13 cellular contexts compared by ENCODE assay signal in genomic region chr19:48481846-48482639, GRCh38. TPM values are rescaled to one million over a fixed set of nuclear protein-coding genes. Genes with fewer than 3 reads are reported as not detected.
DNase-seq lines count a peak whose midpoint lies in the region; ATAC-seq and TF ChIP-seq lines count a peak whose summit lies in the region.
"Had no signal": no experiment of that assay in that cellular context is flagged by ENCODE, and none has a peak within 500 bp of the region (broad histone marks: within the 10 kb centered on the region; RNA-seq: fewer than 3 reads in every experiment).

No MANE protein-coding gene starts in this region.

- no peaks in the 10 kb centered on the region for H3K79me2 ChIP-seq in MM.1S (ENCODE audit: low read length)

- H3K9me3 ChIP-seq in SJCRH30 (replicated peaks) (no peaks in the 10 kb centered on the region), MM.1S (replicated peaks; ENCODE audit: insufficient read depth, low read length) (no peaks in the 10 kb centered on the region)

- H3K4me3 Mint-ChIP-seq in stimulated activated naive CD8-positive, alpha-beta T cell treated with anti-CD3 and anti-CD28 coated beads, Interleukin-15, Interleukin-2, amounts not matched to agents 100 ng/mL and 50 ng/mL, for 24 hours: no peak overlapping the region

- H3K9me2 ChIP-seq in MM.1S (replicated peaks; ENCODE audit: insufficient read depth, low read length): no peaks in the 10 kb centered on the region

- peaks cover 21% of the 10 kb centered on the region for H3K4me1 Mint-ChIP-seq in stimulated activated naive CD8-positive, alpha-beta T cell treated with anti-CD3 and anti-CD28 coated beads, Interleukin-15, Interleukin-2, amounts not matched to agents 100 ng/mL and 50 ng/mL, for 24 hours (ENCODE audit: low read depth)

- no peak for TF ChIP-seq CTCF in MM.1S (IDR thresholded peaks at IDR 0.05; ENCODE audit: low read length)

- H3K36me3 ChIP-seq in SJCRH30 (peaks cover 20% of the 10 kb centered on the region), MM.1S (replicated peaks; ENCODE audit: insufficient read depth, low read length) (no peaks in the 10 kb centered on the region)

- no peaks in the 10 kb centered on the region for H3K27me3 Mint-ChIP-seq in stimulated activated naive CD8-positive, alpha-beta T cell treated with anti-CD3 and anti-CD28 coated beads, Interleukin-15, Interleukin-2, amounts not matched to agents 100 ng/mL and 50 ng/mL, for 24 hours

- peak overlapping the region; percentile 65 for H3K27ac Mint-ChIP-seq in stimulated activated naive CD8-positive, alpha-beta T cell treated with anti-CD3 and anti-CD28 coated beads, Interleukin-15, Interleukin-2, amounts not matched to agents 100 ng/mL and 50 ng/mL, for 24 hours

- H3K36me3 Mint-ChIP-seq in stimulated activated naive CD8-positive, alpha-beta T cell treated with anti-CD3 and anti-CD28 coated beads, Interleukin-15, Interleukin-2, amounts not matched to agents 100 ng/mL and 50 ng/mL, for 24 hours (ENCODE audit: low read depth): peaks cover 5% of the 10 kb centered on the region

- H3K27ac ChIP-seq in SJCRH30 (no peak overlapping the region), MM.1S (ENCODE audit: low read length) (no peak overlapping the region)

- 0 out of 2 replicates have a peak, but pooled peaks cover 5% of the 10 kb centered on the region for H3F3A ChIP-seq in MM.1S (ENCODE audit: insufficient read depth, low read length)

- no peaks in the 10 kb centered on the region for H4K20me1 ChIP-seq in MM.1S (ENCODE audit: insufficient read depth, low read length)

- H3K4me1 ChIP-seq in SJCRH30 (peaks cover 14% of the 10 kb centered on the region), MM.1S (ENCODE audit: low read length) (no peaks in the 10 kb centered on the region)

- no peak for ATAC-seq in stimulated activated naive CD8-positive, alpha-beta T cell treated with anti-CD3 and anti-CD28 coated beads, Interleukin-15, Interleukin-2, amounts not matched to agents 100 U/mL and 50 U/mL, for 24 hours
- ATAC-seq in esophagus mucosa: peak; percentile 12
- no peak for ATAC-seq in HG02588 (IDR thresholded peaks at IDR 0.05; ENCODE audit: unreplicated experiment)

- DNase-seq in stimulated activated naive CD8-positive, alpha-beta T cell treated with anti-CD3 and anti-CD28 coated beads, Interleukin-15, Interleukin-2, amounts not matched to agents 100 U/mL and 50 U/mL, for 24 hours: no peak
- DNase-seq in SJCRH30 (peak; percentile 62 to 74), MM.1S (no peak), NK-92 (lab: John Stamatoyannopoulos, UW; ENCODE audit: unreplicated experiment) (no peak)
- DNase-seq in stimulated activated CD8-positive, alpha-beta memory T cell treated with anti-CD3 and anti-CD28 coated beads, Interleukin-4, amount 100 ng/mL, for 48 hours: no peak
- DNase-seq: activated CD4-positive, alpha-beta T cell treated with anti-CD3 and anti-CD28 coated beads for 1 hour; NCI-H1092 had no signal

- no peak overlapping the region for H3K4me3 ChIP-seq in SJCRH30
- H3K4me3 ChIP-seq in MM.1S (ENCODE audit: low read length): no peak overlapping the region
- H3K4me3 ChIP-seq: smooth muscle cell had no signal

- 0 out of 2 replicates have a peak, but pooled peaks cover 5% of the 10 kb centered on the region for H3K27me3 ChIP-seq in SJCRH30
- H3K27me3 ChIP-seq in MM.1S (replicated peaks; ENCODE audit: insufficient read depth, low read length): no peaks in the 10 kb centered on the region

- H3K9me3 Mint-ChIP-seq in stimulated activated naive CD8-positive, alpha-beta T cell treated with anti-CD3 and anti-CD28 coated beads, Interleukin-15, Interleukin-2, amounts not matched to agents 100 ng/mL and 50 ng/mL, for 24 hours: no peaks in the 10 kb centered on the region

- H3K9ac ChIP-seq in MM.1S (ENCODE audit: low read length): no peak overlapping the region

- H2AFZ ChIP-seq in MM.1S (ENCODE audit: low read length): no peak overlapping the region

- no peak overlapping the region for H3K4me2 ChIP-seq in MM.1S (ENCODE audit: low read depth, low read length)
- H3K4me2 ChIP-seq: smooth muscle cell had no signal

RNA-seq across cellular contexts. Expression of gene CYTH2, which starts 12.9 kb away (rescaled TPM):
- total RNA-seq in SJCRH30 (2014; rRNA removed; shearing (Covaris generic)): 25.0 and 29.0 TPM in 2 replicates
- total RNA-seq in esophagus mucosa: 47.2 TPM

RNA-seq across cellular contexts. Expression of gene KCNJ14, which starts 26.7 kb away (rescaled TPM):
- total RNA-seq in SJCRH30 (2014; rRNA removed; shearing (Covaris generic)): 0.41 and 0.57 TPM in 2 replicates
- 0.76 TPM for total RNA-seq in esophagus mucosa

RNA-seq across cellular contexts. Expression of gene LMTK3, which starts 29.6 kb away (rescaled TPM):
- not detected in 2 replicates for total RNA-seq in SJCRH30 (2014; rRNA removed; shearing (Covaris generic))
- total RNA-seq in esophagus mucosa: 4.9 TPM
- total RNA-seq: lung microvascular endothelial cell, RPMI7951 had no signal

RNA-seq across cellular contexts. Expression of gene GRWD1, which starts 36.3 kb away (rescaled TPM):
- total RNA-seq in SJCRH30 (2014; rRNA removed; shearing (Covaris generic)): 40.4 and 44.6 TPM in 2 replicates
- 24.6 TPM for total RNA-seq in esophagus mucosa

Comparison
In these comparisons a context has a peak if more than half of its experiments do, and no peak if none do; other contexts are left out.
1. DNase-seq: peak in SJCRH30 (2 of 2); none in stimulated activated naive CD8-positive, alpha-beta T cell treated with anti-CD3 and anti-CD28 coated beads, Interleukin-15, Interleukin-2, amounts not matched to agents 100 U/mL and 50 U/mL, for 24 hours (single experiment), stimulated activated CD8-positive, alpha-beta memory T cell treated with anti-CD3 and anti-CD28 coated beads, Interleukin-4, amount 100 ng/mL, for 48 hours (single experiment), MM.1S (single experiment) and NK-92 (single experiment).